30 cellular contexts compared by ENCODE assay signal in the genomic region with DNA sequence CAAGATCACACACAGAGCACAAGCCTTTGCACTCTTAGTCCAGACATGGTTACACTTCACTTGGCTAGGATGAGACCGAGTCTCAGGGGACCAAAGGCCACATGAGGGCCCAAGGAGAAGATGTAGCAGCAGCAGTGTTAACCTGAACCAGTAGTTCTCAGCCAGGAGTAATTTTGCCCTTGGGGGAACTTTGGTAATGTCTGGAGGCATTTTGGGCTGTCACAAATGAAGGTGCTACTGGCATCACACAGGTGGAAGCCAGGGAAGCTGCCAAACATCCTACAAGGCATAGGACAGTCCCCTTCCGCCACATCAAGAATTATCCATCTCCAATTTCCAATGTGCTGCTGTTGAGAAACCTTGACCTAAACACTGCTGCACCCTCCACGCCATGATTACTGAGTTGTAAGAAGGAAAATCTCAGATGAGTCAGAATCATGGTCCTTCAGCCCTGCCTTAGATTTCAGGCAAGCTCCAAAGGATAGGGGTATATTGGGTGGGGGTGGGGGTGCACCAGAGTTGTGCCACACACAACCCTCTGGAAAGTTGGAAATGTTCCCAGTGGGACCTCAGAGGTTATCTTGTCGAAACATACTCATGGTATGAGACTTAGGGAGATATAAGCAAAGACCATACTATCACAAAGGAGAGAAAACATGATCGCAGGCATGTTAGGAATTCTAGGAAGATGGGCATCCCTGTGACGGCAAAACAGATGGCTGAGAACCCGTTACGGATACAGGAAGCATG. TPM values are rescaled to one million over a fixed set of nuclear protein-coding genes. Genes with fewer than 3 reads are reported as not detected.
"Had no signal": no experiment of that assay in that cellular context is flagged by ENCODE, and none has a peak within 500 bp of the region (broad histone marks: within the 10 kb centered on the region; RNA-seq: fewer than 3 reads in every experiment).

No MANE protein-coding gene starts in this region.

- H3K27ac Mint-ChIP-seq: activated CD4-positive, alpha-beta T cell treated with anti-CD3 and anti-CD28 coated beads, Interleukin-2, amount 10 ng/mL, durations not matched to agents 7 days and 5 days; activated CD8-positive, alpha-beta memory T cell treated with anti-CD3 and anti-CD28 coated beads, Interleukin-2, amount 10 ng/mL, durations not matched to agents 7 days and 5 days; activated CD8-positive, alpha-beta T cell treated with anti-CD3 and anti-CD28 coated beads for 36 hours; activated naive CD8-positive, alpha-beta T cell treated with anti-CD3 and anti-CD28 coated beads, Interleukin-2, amount 50 U/mL, for 24 hours; memory B cell; nephron progenitor cell; stimulated activated effector memory CD8-positive, alpha-beta T cell treated with anti-CD3 and anti-CD28 coated beads, Interleukin-12 subunit alpha, Interleukin-12 subunit beta, amount 100 ng/mL, for 72 hours; stimulated activated naive CD8-positive, alpha-beta T cell treated with anti-CD3 and anti-CD28 coated beads, Interleukin-15, amount 100 ng/mL, for 72 hours had no signal

- H3K9me3 Mint-ChIP-seq: activated CD4-positive, alpha-beta T cell treated with anti-CD3 and anti-CD28 coated beads, Interleukin-2, amount 10 ng/mL, durations not matched to agents 7 days and 5 days; activated CD8-positive, alpha-beta T cell treated with anti-CD3 and anti-CD28 coated beads for 36 hours; activated naive CD8-positive, alpha-beta T cell treated with anti-CD3 and anti-CD28 coated beads, Interleukin-2, amount 50 U/mL, for 24 hours; central memory CD8-positive, alpha-beta T cell; memory B cell; nephron progenitor cell; stimulated activated effector memory CD8-positive, alpha-beta T cell treated with anti-CD3 and anti-CD28 coated beads, Interleukin-12 subunit alpha, Interleukin-12 subunit beta, amount 100 ng/mL, for 72 hours; stimulated activated naive CD8-positive, alpha-beta T cell treated with anti-CD3 and anti-CD28 coated beads, Interleukin-15, amount 100 ng/mL, for 72 hours had no signal

- H3K79me2 ChIP-seq: parathyroid adenoma had no signal

- H3K4me3 ChIP-seq: ascending aorta, colonic mucosa, esophagus squamous epithelium, gastrocnemius medialis, heart left ventricle, suprapubic skin, tibial nerve, vagina had no signal

- H3K36me3 Mint-ChIP-seq: activated CD8-positive, alpha-beta memory T cell treated with anti-CD3 and anti-CD28 coated beads, Interleukin-2, amount 10 ng/mL, durations not matched to agents 7 days and 5 days; memory B cell; stimulated activated effector memory CD8-positive, alpha-beta T cell treated with anti-CD3 and anti-CD28 coated beads, Interleukin-12 subunit alpha, Interleukin-12 subunit beta, amount 100 ng/mL, for 72 hours had no signal

- H3K9me3 ChIP-seq: ascending aorta, colonic mucosa, esophagus squamous epithelium, gastrocnemius medialis, heart left ventricle, suprapubic skin, tibial nerve, vagina had no signal

- ATAC-seq: activated CD8-positive, alpha-beta memory T cell treated with anti-CD3 and anti-CD28 coated beads, Interleukin-2, amount 10 ng/mL, durations not matched to agents 7 days and 5 days; activated CD8-positive, alpha-beta T cell treated with anti-CD3 and anti-CD28 coated beads for 36 hours; activated naive CD8-positive, alpha-beta T cell treated with anti-CD3 and anti-CD28 coated beads, Interleukin-2, amount 50 U/mL, for 24 hours; gastrocnemius medialis; heart left ventricle; left cardiac atrium; right cardiac atrium; stimulated activated effector memory CD8-positive, alpha-beta T cell treated with anti-CD3 and anti-CD28 coated beads, Interleukin-12 subunit alpha, Interleukin-12 subunit beta, amount 100 ng/mL, for 72 hours; stimulated activated naive CD8-positive, alpha-beta T cell treated with anti-CD3 and anti-CD28 coated beads, Interleukin-15, amount 100 ng/mL, for 72 hours had no signal

- H3K9ac ChIP-seq: parathyroid adenoma had no signal

- H3K27me3 ChIP-seq: colonic mucosa, tibial nerve, vagina had no signal

- H2AFZ ChIP-seq: parathyroid adenoma had no signal

- H3K36me3 ChIP-seq: ascending aorta, colonic mucosa, esophagus squamous epithelium, gastrocnemius medialis, heart left ventricle, suprapubic skin, tibial nerve, vagina, WERI-Rb-1 had no signal

- H3K4me3 Mint-ChIP-seq: activated CD4-positive, alpha-beta T cell treated with anti-CD3 and anti-CD28 coated beads, Interleukin-2, amount 10 ng/mL, durations not matched to agents 7 days and 5 days; activated CD8-positive, alpha-beta memory T cell treated with anti-CD3 and anti-CD28 coated beads, Interleukin-2, amount 10 ng/mL, durations not matched to agents 7 days and 5 days; activated CD8-positive, alpha-beta T cell treated with anti-CD3 and anti-CD28 coated beads for 36 hours; activated naive CD8-positive, alpha-beta T cell treated with anti-CD3 and anti-CD28 coated beads, Interleukin-2, amount 50 U/mL, for 24 hours; central memory CD8-positive, alpha-beta T cell; memory B cell; nephron progenitor cell; stimulated activated effector memory CD8-positive, alpha-beta T cell treated with anti-CD3 and anti-CD28 coated beads, Interleukin-12 subunit alpha, Interleukin-12 subunit beta, amount 100 ng/mL, for 72 hours; stimulated activated naive CD8-positive, alpha-beta T cell treated with anti-CD3 and anti-CD28 coated beads, Interleukin-15, amount 100 ng/mL, for 72 hours had no signal

- H3K27ac ChIP-seq: ascending aorta, colonic mucosa, esophagus squamous epithelium, gastrocnemius medialis, heart left ventricle, parathyroid adenoma, suprapubic skin, tibial nerve, vagina, WERI-Rb-1 had no signal

- FAIRE-seq: TTC549 had no signal

- H3K4me1 Mint-ChIP-seq: activated CD4-positive, alpha-beta T cell treated with anti-CD3 and anti-CD28 coated beads, Interleukin-2, amount 10 ng/mL, durations not matched to agents 7 days and 5 days; activated CD8-positive, alpha-beta memory T cell treated with anti-CD3 and anti-CD28 coated beads, Interleukin-2, amount 10 ng/mL, durations not matched to agents 7 days and 5 days; activated naive CD8-positive, alpha-beta T cell treated with anti-CD3 and anti-CD28 coated beads, Interleukin-2, amount 50 U/mL, for 24 hours; central memory CD8-positive, alpha-beta T cell; memory B cell; stimulated activated effector memory CD8-positive, alpha-beta T cell treated with anti-CD3 and anti-CD28 coated beads, Interleukin-12 subunit alpha, Interleukin-12 subunit beta, amount 100 ng/mL, for 72 hours; stimulated activated naive CD8-positive, alpha-beta T cell treated with anti-CD3 and anti-CD28 coated beads, Interleukin-15, amount 100 ng/mL, for 72 hours had no signal

- H3K4me1 ChIP-seq: colonic mucosa had no signal

- DNase-seq: activated CD4-positive, alpha-beta T cell treated with anti-CD3 and anti-CD28 coated beads, Interleukin-2, amount 10 ng/mL, durations not matched to agents 7 days and 5 days; activated CD4-positive, CD25-positive, alpha-beta regulatory T cell treated with anti-CD3 and anti-CD28 coated beads, Interleukin-2, amount 50 U/mL, for 72 hours; activated CD8-positive, alpha-beta memory T cell treated with anti-CD3 and anti-CD28 coated beads, Interleukin-2, amount 10 ng/mL, durations not matched to agents 7 days and 5 days; activated CD8-positive, alpha-beta T cell treated with anti-CD3 and anti-CD28 coated beads for 36 hours; activated effector memory CD4-positive, alpha-beta T cell treated with anti-CD3 and anti-CD28 coated beads, Interleukin-2, amount 50 U/mL, for 16 hours; activated naive CD4-positive, alpha-beta T cell treated with anti-CD3 and anti-CD28 coated beads, Interleukin-2, amount 50 U/mL, for 16 hours; activated naive CD8-positive, alpha-beta T cell treated with anti-CD3 and anti-CD28 coated beads, Interleukin-2, amount 50 U/mL, for 24 hours; activated T-cell treated with anti-CD3 and anti-CD28 coated beads for 4 hours; colonic mucosa; esophagus squamous epithelium; gastrocnemius medialis; islet precursor cell; left cardiac atrium; nephron progenitor cell; nucleus accumbens; right cardiac atrium; stimulated activated CD4-positive, alpha-beta T cell treated with anti-CD3 and anti-CD28 coated beads, Interleukin-1b, Interleukin-23, amount 100 ng/mL, for 48 hours; stimulated activated naive CD8-positive, alpha-beta T cell treated with anti-CD3 and anti-CD28 coated beads, Interleukin-15, amount 100 ng/mL, for 72 hours; WERI-Rb-1 had no signal

RNA-seq across cellular contexts. Expression of gene SEMA5B, which starts 36.2 kb away (rescaled TPM):
- total RNA-seq: activated CD4-positive, alpha-beta T cell treated with anti-CD3 and anti-CD28 coated beads, Interleukin-2, amount 10 ng/mL, durations not matched to agents 7 days and 5 days; activated CD8-positive, alpha-beta memory T cell treated with anti-CD3 and anti-CD28 coated beads, Interleukin-2, amount 10 ng/mL, durations not matched to agents 7 days and 5 days; activated CD8-positive, alpha-beta T cell treated with anti-CD3 and anti-CD28 coated beads for 36 hours; pulmonary artery endothelial cell had no signal
